17 cellular contexts compared by ENCODE assay signal in the genomic region with DNA sequence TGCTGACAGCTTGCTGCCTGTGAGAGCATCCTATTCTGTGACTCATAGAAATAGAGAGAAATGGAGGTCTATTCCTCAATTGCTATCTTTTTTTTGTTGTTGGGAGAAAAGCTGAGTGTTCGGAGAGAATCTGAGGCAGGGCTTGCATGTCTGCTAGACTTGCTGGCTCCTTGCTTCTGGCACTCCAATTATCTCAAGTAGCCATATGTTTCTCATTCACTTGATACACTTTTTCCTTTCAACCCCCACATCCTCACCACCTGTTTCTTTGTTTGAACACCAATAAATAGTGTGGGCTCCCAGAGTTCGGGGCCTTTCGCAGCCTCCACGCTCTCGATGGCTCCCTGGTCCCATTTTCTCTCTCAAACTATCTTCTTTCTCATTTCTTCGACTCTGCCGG.
"Had no signal": no experiment of that assay in that cellular context is flagged by ENCODE, and none has a peak within 500 bp of the region (broad histone marks: within the 10 kb centered on the region; RNA-seq: fewer than 3 reads in every experiment).

No MANE protein-coding gene starts in this region.

- DNase-seq: activated CD4-positive, alpha-beta T cell treated with anti-CD3 and anti-CD28 coated beads, Interleukin-2, amount 50 U/mL, for 1 hour; activated CD4-positive, CD25-positive, alpha-beta regulatory T cell; activated naive CD4-positive, alpha-beta T cell treated with anti-CD3 and anti-CD28 coated beads, Interleukin-2, amount 50 U/mL, for 16 hours; activated T-cell treated with anti-CD3 and anti-CD28 coated beads, Interleukin-2, amount 50 U/mL, for 1 hour; adrenal gland; central memory CD4-positive, alpha-beta T cell; effector CD4-positive, alpha-beta T cell; gastrocnemius medialis; left ventricle myocardium superior; stimulated activated CD4-positive, alpha-beta T cell treated with anti-CD3 and anti-CD28 coated beads, Interleukin-15, amount 100 ng/mL, for 24 hours; stimulated activated CD4-positive, alpha-beta T cell treated with anti-CD3 and anti-CD28 coated beads, Interleukin-4, amount 100 ng/mL, for 24 hours; stimulated activated naive CD8-positive, alpha-beta T cell treated with anti-CD3 and anti-CD28 coated beads, Interleukin-15, amount 100 ng/mL, for 72 hours had no signal

- H3K9me3 ChIP-seq: adrenal gland, gastrocnemius medialis, thoracic aorta had no signal

- ATAC-seq: gastrocnemius medialis; left ventricle myocardium superior; stimulated activated naive CD8-positive, alpha-beta T cell treated with anti-CD3 and anti-CD28 coated beads, Interleukin-15, amount 100 ng/mL, for 72 hours had no signal

- H3K4me2 ChIP-seq: hepatocyte had no signal

- H3K79me2 ChIP-seq: hepatocyte had no signal

- H3K4me1 ChIP-seq: adrenal gland, gastrocnemius medialis had no signal

- H2AFZ ChIP-seq: hepatocyte, parathyroid adenoma had no signal

- H3K9ac ChIP-seq: parathyroid adenoma had no signal

- H3K4me3 ChIP-seq: adrenal gland, coronary artery, gastrocnemius medialis, hepatocyte, thoracic aorta had no signal

- H3K27ac ChIP-seq: adrenal gland, coronary artery, epithelial cell of prostate, gastrocnemius medialis, hepatocyte, parathyroid adenoma, thoracic aorta had no signal

- H3K36me3 ChIP-seq: adrenal gland, gastrocnemius medialis, thoracic aorta had no signal

- H3K27me3 ChIP-seq: adrenal gland, gastrocnemius medialis, hepatocyte had no signal
